13 cellular contexts compared by ENCODE assay signal in genomic region chr14:99231181-99231849, GRCh38. TPM values are rescaled to one million over a fixed set of nuclear protein-coding genes. Genes with fewer than 3 reads are reported as not detected.
DNase-seq lines count a peak whose midpoint lies in the region; TF ChIP-seq lines count a peak whose summit lies in the region.
"Had no signal": no experiment of that assay in that cellular context is flagged by ENCODE, and none has a peak within 500 bp of the region (broad histone marks: within the 10 kb centered on the region; RNA-seq: fewer than 3 reads in every experiment).

No MANE protein-coding gene starts in this region.

- H3K9ac ChIP-seq in iPS-15b (ENCODE audit: low read depth, low read length), result peak overlapping the region; percentile 16

- peaks cover 18% of the 10 kb centered on the region for H3K4me1 ChIP-seq in iPS-15b (ENCODE audit: control insufficient read depth, insufficient read depth, low read length)
- H3K4me1 ChIP-seq in spleen, result peaks cover 0 to 100% (median 29%) of the 10 kb centered on the region in 6 donors
- no peaks in the 10 kb centered on the region for H3K4me1 ChIP-seq in prostate gland (replicated peaks)

- H3K9me3 Mint-ChIP-seq in activated CD4-positive, alpha-beta memory T cell treated with anti-CD3 and anti-CD28 coated beads for 36 hours, result peaks cover 3% of the 10 kb centered on the region

- no peaks in the 10 kb centered on the region for H3K27me3 Mint-ChIP-seq in activated CD4-positive, alpha-beta memory T cell treated with anti-CD3 and anti-CD28 coated beads for 36 hours

- H3K36me3 ChIP-seq in iPS-15b (ENCODE audit: control insufficient read depth, insufficient read depth, low read length) (no peaks in the 10 kb centered on the region), spleen (no peaks in the 10 kb centered on the region), prostate gland (no peaks in the 10 kb centered on the region)

- H3K27ac ChIP-seq in spleen (peak overlapping the region in 6 of 8 donors; percentile 47 to 86 (median 64)), prostate gland (peak overlapping the region in 1 of 2 donors; percentile 21)
- H3K27ac ChIP-seq: epithelial cell of prostate, VCaP had no signal

- peak overlapping the region; percentile 96 for H3K27ac Mint-ChIP-seq in activated CD4-positive, alpha-beta memory T cell treated with anti-CD3 and anti-CD28 coated beads for 36 hours

- peak overlapping the region; percentile 76 for H3K4me3 Mint-ChIP-seq in activated CD4-positive, alpha-beta memory T cell treated with anti-CD3 and anti-CD28 coated beads for 36 hours

- H3K27me3 ChIP-seq in iPS-15b (ENCODE audit: control insufficient read depth, insufficient read depth, low read length), result no peaks in the 10 kb centered on the region
- H3K27me3 ChIP-seq in spleen (replicated peaks in 1 of 7), result peaks cover 0 to 79% (median 15%) of the 10 kb centered on the region in 7 donors
- peaks cover 3% of the 10 kb centered on the region for H3K27me3 ChIP-seq in prostate gland (replicated peaks; ENCODE audit: insufficient read depth)

- H3K9me3 ChIP-seq in iPS-15b (ENCODE audit: control insufficient read depth, insufficient read depth, low read length) (no peaks in the 10 kb centered on the region), spleen (peaks cover 0 to 33% (median 17%) of the 10 kb centered on the region in 8 donors), prostate gland (no peaks in the 10 kb centered on the region)

- POLR2A ChIA-PET in activated CD4-positive, alpha-beta memory T cell treated with anti-CD3 and anti-CD28 coated beads for 36 hours (lab: Charles Lee), result interaction anchor here (1.2 to 23.9 kb wide), 8 partner anchors 11 to 43 kb away, joined by 3 to 425 read pairs (median 6); partner anchors contain the start of gene BCL11B

- H3K36me3 Mint-ChIP-seq in activated CD4-positive, alpha-beta memory T cell treated with anti-CD3 and anti-CD28 coated beads for 36 hours, result peaks cover 39% of the 10 kb centered on the region

- TF ChIP-seq POLR2A in spleen (IDR thresholded peaks at IDR 0.05) (no peak), prostate gland (IDR thresholded peaks at IDR 0.05) (no peak)

- 16 to 27% (median 16%) methylated on average over 26 to 36 of the region's 36 CpGs for WGBS in spleen, 5 donors
- 10% methylated on average over 36 of the region's 36 CpGs for WGBS in prostate gland

- peaks cover 95% of the 10 kb centered on the region for H3K4me1 Mint-ChIP-seq in activated CD4-positive, alpha-beta memory T cell treated with anti-CD3 and anti-CD28 coated beads for 36 hours (ENCODE audit: low read depth)

- CTCF ChIA-PET in activated CD4-positive, alpha-beta memory T cell treated with anti-CD3 and anti-CD28 coated beads for 36 hours (lab: Charles Lee), result interaction anchor here (0.6 to 10.7 kb wide), 19 partner anchors 9 to 1253 kb away, joined by 3 to 110 read pairs (median 4); no protein-coding TSS in a partner anchor

- peak; percentile 53 for DNase-seq in activated T-cell treated with anti-CD3 and anti-CD28 coated beads, Interleukin-2, amount 50 U/mL, for 1 hour
- DNase-seq in activated T-cell treated with anti-CD3 and anti-CD28 coated beads, Interleukin-2, amount 50 U/mL, for 48 hours, result no peak
- peak; percentile 42 for DNase-seq in activated CD4-positive, alpha-beta memory T cell treated with anti-CD3 and anti-CD28 coated beads for 36 hours
- DNase-seq in spleen, result peak; percentile 79
- no peak for DNase-seq in H4 (ENCODE audit: low spot score)
- no peak for DNase-seq in prostate gland (ENCODE audit: low spot score)
- DNase-seq in NCI-H146 treated with DMSO at 0.1 percent for 48 hours (lab: John Stamatoyannopoulos, UW; ENCODE audit: unreplicated experiment), result no peak
- DNase-seq: amygdala, KBM-7, NCI-H2171 had no signal

- TF ChIP-seq CTCF in spleen (IDR thresholded peaks at IDR 0.05 in 8 of 11, conservative IDR thresholded peaks at IDR 0.05 in 3 of 11) (no peak), prostate gland (IDR thresholded peaks at IDR 0.05) (no peak)

- intact Hi-C loops in activated CD4-positive, alpha-beta memory T cell treated with anti-CD3 and anti-CD28 coated beads for 36 hours (cut with micrococcal nuclease), result loop anchor here (2.0 to 5.0 kb wide), 2 partner anchors 19 to 1004 kb away; no protein-coding TSS in a partner anchor
- intact Hi-C loops in spleen (cut with DNase I; ENCODE audit: low total_unique reads) (no loop called here), prostate gland (cut with DNase I) (no loop called here)

- H3K4me3 ChIP-seq in iPS-15b (ENCODE audit: low read depth, low read length) (peak overlapping the region; percentile 54), spleen (peak overlapping the region in 1 of 8 donors; percentile 33), prostate gland (peak overlapping the region in 1 of 2 donors; percentile 10)

RNA-seq across cellular contexts. Expression of gene BCL11B, which starts 40.7 kb away (rescaled TPM):
- total RNA-seq in activated CD4-positive, alpha-beta memory T cell treated with anti-CD3 and anti-CD28 coated beads for 36 hours, result 10 to 100 TPM; 48.9 to 49.1 TPM
- total RNA-seq in spleen (10 to 100 TPM in 6 of 7 donors, 1 to 10 TPM in 1; 7.9 to 21.1 (median 13.1) TPM), prostate gland (1 to 10 TPM; 2.8 to 5.4 TPM)
- polyA plus RNA-seq in spleen, result 1 to 10 TPM in 2 of 3 donors, under 1 TPM in 1; 0.74 to 1.5 (median 1.4) TPM
- 0.90 and 1.4 TPM in 2 replicates for total RNA-seq in H4 (2014; rRNA removed; shearing (Covaris generic))

Comparison
In these comparisons a context has a peak if more than half of its experiments do, and no peak if none do; other contexts are left out.
1. DNase-seq: peak in activated T-cell treated with anti-CD3 and anti-CD28 coated beads, Interleukin-2, amount 50 U/mL, for 1 hour (single experiment), activated CD4-positive, alpha-beta memory T cell treated with anti-CD3 and anti-CD28 coated beads for 36 hours (single experiment) and spleen (single experiment); none in activated T-cell treated with anti-CD3 and anti-CD28 coated beads, Interleukin-2, amount 50 U/mL, for 48 hours (0 of 2), H4 (single experiment), prostate gland (single experiment) and NCI-H146 treated with DMSO at 0.1 percent for 48 hours (single experiment).